8 cellular contexts compared by ENCODE assay signal in the genomic region with DNA sequence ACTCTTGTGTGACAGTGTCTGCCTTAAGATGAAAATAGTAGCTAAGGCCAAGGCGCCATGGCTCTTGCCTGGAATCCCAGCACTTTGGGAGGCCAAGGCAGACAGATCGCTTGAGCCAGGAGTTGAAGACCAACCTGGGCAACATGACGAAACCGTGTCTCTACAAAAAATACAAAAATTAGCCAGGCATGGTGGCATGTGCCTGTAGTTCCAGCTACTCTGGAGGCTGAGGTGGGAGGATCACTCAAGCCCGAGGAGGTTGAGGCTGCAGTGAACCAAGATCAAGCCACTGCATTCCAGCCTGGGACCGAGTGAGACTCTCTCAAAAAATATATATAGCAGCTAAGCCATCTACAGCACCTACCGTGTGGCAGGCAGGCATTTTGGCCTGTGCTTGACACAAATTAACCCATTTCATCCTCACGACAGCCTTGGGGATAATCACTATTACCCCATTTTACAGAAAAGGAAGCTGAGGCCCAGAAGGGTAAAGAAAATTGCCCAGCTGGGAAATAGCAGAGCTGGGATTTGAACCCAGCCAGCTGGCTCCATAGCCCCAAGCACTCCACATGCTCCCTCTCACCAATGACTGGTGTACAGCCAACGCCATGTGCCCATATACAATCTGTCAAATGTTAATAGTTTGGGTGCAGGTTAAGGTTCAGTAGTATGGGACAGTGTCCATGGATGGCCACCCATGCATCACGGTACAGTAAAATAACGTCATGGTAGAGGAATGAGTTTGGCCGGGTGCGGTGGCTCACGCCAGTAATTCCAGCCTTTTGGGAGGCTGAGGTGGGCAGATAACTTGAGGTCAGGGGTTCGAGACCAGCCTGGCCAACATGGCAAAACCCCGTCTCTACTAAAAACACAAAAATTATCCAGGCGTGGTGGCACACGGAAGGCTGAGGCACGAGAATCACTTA. TPM values are rescaled to one million over a fixed set of nuclear protein-coding genes. Genes with fewer than 3 reads are reported as not detected.
DNase-seq lines count a peak whose midpoint lies in the region; ATAC-seq and TF ChIP-seq lines count a peak whose summit lies in the region.

No MANE protein-coding gene starts in this region.

- DNase-seq in RWPE2 (ENCODE audit: low spot score): no peak
- DNase-seq in fibroblast of gingiva (ENCODE audit: low read depth): peak; percentile 28
- no peak for DNase-seq in sigmoid colon
- no peak for DNase-seq in ecto neural progenitor cell (ENCODE audit: low spot score)
- DNase-seq in DMS53 (lab: John Stamatoyannopoulos, UW): no peak
- no peak for DNase-seq in nucleus accumbens (lab: John Stamatoyannopoulos, UW)
- DNase-seq in activated effector memory CD4-positive, alpha-beta T cell treated with anti-CD3 and anti-CD28 coated beads, Interleukin-2, amount 50 U/mL, for 16 hours: no peak

- H3K27me3 ChIP-seq in RWPE2 (ENCODE audit: insufficient read depth, poor library complexity, severe bottlenecking): no peaks in the 10 kb centered on the region
- no peaks in the 10 kb centered on the region for H3K27me3 ChIP-seq in sigmoid colon

- H3K4me1 ChIP-seq in RWPE2 (ENCODE audit: insufficient read depth, poor library complexity, severe bottlenecking): peaks cover 33% of the 10 kb centered on the region
- peaks cover 0 to 50% (median 33%) of the 10 kb centered on the region in 4 donors for H3K4me1 ChIP-seq in sigmoid colon

- no peak for TF ChIP-seq POLR2A in sigmoid colon (IDR thresholded peaks at IDR 0.05)

- intact Hi-C loops in sigmoid colon (cut with DNase I): loop anchor here (10.0 kb wide), 1 partner anchor 49 kb away; no protein-coding TSS in a partner anchor

- TF ChIP-seq EP300 in sigmoid colon (IDR thresholded peaks at IDR 0.05): no peak

- no peak for ATAC-seq in RWPE2 (ENCODE audit: low read depth)

- no peak for TF ChIP-seq CTCF in GM12875 (IDR thresholded peaks at IDR 0.05; ENCODE audit: borderline replicate concordance, insufficient read depth, low read depth, low read length)
- TF ChIP-seq CTCF in RWPE2 (IDR thresholded peaks at IDR 0.05; ENCODE audit: poor library complexity, severe bottlenecking): no peak
- TF ChIP-seq CTCF in sigmoid colon (IDR thresholded peaks at IDR 0.05): no peak

- H3K36me3 ChIP-seq in RWPE2 (ENCODE audit: low read depth): peaks cover 68% of the 10 kb centered on the region
- peaks cover 0 to 25% (median 0%) of the 10 kb centered on the region in 4 donors for H3K36me3 ChIP-seq in sigmoid colon

- WGBS in sigmoid colon, 2 donors: 64 to 68% methylated on average over 19 of the region's 19 CpGs

- H3K4me3 ChIP-seq in GM12875 (ENCODE audit: low read depth, low read length) (peak overlapping the region; percentile 90), RWPE2 (ENCODE audit: severe bottlenecking) (peak overlapping the region; percentile 80), sigmoid colon (peak overlapping the region in 3 of 4 donors; percentile 58 to 65 (median 60))

- H3K9me3 ChIP-seq in RWPE2 (ENCODE audit: severe bottlenecking): no peaks in the 10 kb centered on the region
- no peaks in the 10 kb centered on the region for H3K9me3 ChIP-seq in sigmoid colon

- peak overlapping the region; percentile 98 for H3K27ac ChIP-seq in RWPE2 (ENCODE audit: poor library complexity, severe bottlenecking)
- H3K27ac ChIP-seq in sigmoid colon: peak overlapping the region; percentile 77 to 82 (median 80)

RNA-seq across cellular contexts. Expression of a gene that starts 3.1 kb away (rescaled TPM):
- 10 to 100 TPM; 21.8 to 28.8 (median 24.8) TPM for total RNA-seq in sigmoid colon
- polyA plus RNA-seq in sigmoid colon: 100 to 1,000 TPM in 1 of 3 donors, 10 to 100 TPM in 2; 24.7 to 122 (median 30.6) TPM

RNA-seq across cellular contexts. Expression of a gene that starts 39.1 kb away (rescaled TPM):
- total RNA-seq in sigmoid colon: 10 to 100 TPM; 42.5 to 62.6 (median 49.7) TPM
- polyA plus RNA-seq in sigmoid colon: 10 to 100 TPM; 45.0 to 63.4 (median 51.8) TPM

RNA-seq across cellular contexts. Expression of a gene that starts 39.5 kb away (rescaled TPM):
- total RNA-seq in sigmoid colon: 10 to 100 TPM; 15.0 to 31.0 (median 15.7) TPM
- polyA plus RNA-seq in sigmoid colon: 10 to 100 TPM in 1 of 3 donors, 1 to 10 TPM in 2; 1.4 to 11.9 (median 3.6) TPM
